ENCODE assay signal across 24 cellular contexts in genomic region chr1:212520746-212521145, GRCh38.
"Had no signal": no experiment of that assay in that cellular context is flagged by ENCODE, and none has a peak within 500 bp of the region (broad histone marks: within the 10 kb centered on the region; RNA-seq: fewer than 3 reads in every experiment).

No MANE protein-coding gene starts in this region.

- H3K27ac ChIP-seq: foreskin keratinocyte, hepatocyte, neutrophil, skin epidermis, stomach, upper lobe of left lung, uterus had no signal

- H3K27me3 ChIP-seq: upper lobe of left lung, uterus had no signal

- H3K4me1 ChIP-seq: foreskin keratinocyte, uterus had no signal

- H3K4me2 ChIP-seq: hepatocyte had no signal

- H2AFZ ChIP-seq: hepatocyte had no signal

- DNase-seq: effector CD4-positive, alpha-beta T cell; endodermal cell; erythroblast; foreskin keratinocyte; head of caudate nucleus; kidney; left cardiac atrium; left ventricle myocardium superior; mesenchymal stem cell; midbrain; naive thymus-derived CD4-positive, alpha-beta T cell; posterior cingulate gyrus; stimulated activated CD4-positive, alpha-beta T cell treated with anti-CD3 and anti-CD28 coated beads, Interleukin-12 subunit alpha, Interleukin-12 subunit beta, amount 100 ng/mL, for 4 hours; stimulated activated naive CD4-positive, alpha-beta T cell; stomach; substantia nigra; upper lobe of left lung; uterus had no signal

- H3K9me3 Mint-ChIP-seq: endodermal cell had no signal

- ATAC-seq: foreskin keratinocyte; left cardiac atrium; left ventricle myocardium superior; naive thymus-derived CD4-positive, alpha-beta T cell; sciatic nerve had no signal

- H3K9me3 ChIP-seq: neutrophil, stomach, upper lobe of left lung, uterus had no signal

- H3K4me3 ChIP-seq: hepatocyte, lung, skin epidermis, stomach, upper lobe of left lung, uterus had no signal

- H3K4me3 Mint-ChIP-seq: endodermal cell; naive thymus-derived CD4-positive, alpha-beta T cell had no signal

- H3K27ac Mint-ChIP-seq: endodermal cell; naive thymus-derived CD4-positive, alpha-beta T cell had no signal

- H3K79me2 ChIP-seq: hepatocyte had no signal

- FAIRE-seq: endothelial cell of umbilical vein, kidney had no signal

- H3K36me3 ChIP-seq: neutrophil, stomach, upper lobe of left lung, uterus had no signal
